1 cellular context compared by ENCODE assay signal in the genomic region with DNA sequence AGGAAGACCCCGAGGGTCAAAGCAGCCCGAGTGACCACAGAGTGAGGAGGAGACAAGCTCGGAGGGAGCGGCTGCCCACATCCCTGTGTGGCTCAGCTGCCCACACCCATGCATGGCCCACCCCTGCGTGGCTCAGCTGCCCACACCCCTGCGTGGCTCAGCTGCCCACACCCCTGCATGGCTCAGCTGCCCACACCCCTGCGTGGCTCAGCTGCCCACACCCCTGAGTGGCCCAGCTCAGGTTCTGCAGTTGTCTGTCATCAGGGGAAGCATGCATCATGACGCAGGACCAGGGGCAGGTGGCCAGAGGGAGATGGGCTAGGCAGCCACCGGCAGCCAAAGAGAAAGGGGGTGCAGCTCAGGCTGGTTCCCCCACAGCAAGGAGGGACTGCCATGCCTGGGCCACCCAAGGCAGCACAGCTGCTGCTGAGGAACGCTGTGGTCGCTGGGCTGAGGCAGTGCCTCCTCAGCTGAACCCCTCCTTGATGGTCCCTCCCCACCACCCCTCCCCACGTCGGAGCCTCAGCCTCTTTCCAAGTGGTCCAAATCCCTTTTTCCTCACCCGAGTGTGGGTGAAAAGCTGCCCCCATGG.
TF ChIP-seq lines count a peak whose summit lies in the region.

No MANE protein-coding gene starts in this region.

TF ChIP-seq in HEK293, 187 proteins besides CTCF, POLR2A, EP300 and RAD21:
- TF ChIP-seq GLIS2 (tag by site-specific recombination; IDR thresholded peaks at IDR 0.05) (no peak), ZNF514 (tag by site-specific recombination; IDR thresholded peaks at IDR 0.05) (no peak), KLF1 (tag by site-specific recombination; IDR thresholded peaks at IDR 0.05) (peak; percentile 70), ZFHX2 (tag by site-specific recombination; conservative IDR thresholded peaks at IDR 0.05) (peak; percentile 90), EGR2 (tag by site-specific recombination; IDR thresholded peaks at IDR 0.05; ENCODE audit: low read depth) (peak; percentile 84)
